ENCODE assay signal across 16 cellular contexts in genomic region chr15:30919877-30920550, GRCh38.
"Had no signal": no experiment of that assay in that cellular context is flagged by ENCODE, and none has a peak within 500 bp of the region (broad histone marks: within the 10 kb centered on the region; RNA-seq: fewer than 3 reads in every experiment).

No MANE protein-coding gene starts in this region.

- H3K9me3 ChIP-seq: testis had no signal

- H3K4me3 ChIP-seq: skin epidermis, testis had no signal

- H3K27ac ChIP-seq: epithelial cell of prostate, testis had no signal

- DNase-seq: activated CD4-positive, alpha-beta memory T cell treated with anti-CD3 and anti-CD28 coated beads, Interleukin-2, amount 10 ng/mL, durations not matched to agents 7 days and 5 days; activated CD4-positive, alpha-beta T cell treated with anti-CD3 and anti-CD28 coated beads for 4 hours; activated naive CD4-positive, alpha-beta T cell treated with anti-CD3 and anti-CD28 coated beads, Interleukin-2, amount 10 ng/mL, durations not matched to agents 7 days and 5 days; activated T-cell treated with anti-CD3 and anti-CD28 coated beads, Interleukin-2, amount 50 U/mL, for 24 hours; foreskin melanocyte; head of caudate nucleus; kidney glomerular epithelial cell; mesendoderm; stimulated activated CD4-positive, alpha-beta T cell treated with anti-CD3 and anti-CD28 coated beads, Interleukin-4, amount 100 ng/mL, for 4 hours; stimulated activated CD8-positive, alpha-beta memory T cell treated with anti-CD3 and anti-CD28 coated beads, Interleukin-4, amount 100 ng/mL, for 48 hours; stimulated activated naive CD8-positive, alpha-beta T cell treated with anti-CD3 and anti-CD28 coated beads, Interleukin-15, Interleukin-2, amounts not matched to agents 100 U/mL and 50 U/mL, for 24 hours; testis had no signal

- H3K4me1 ChIP-seq: testis had no signal

- ATAC-seq: natural killer cell treated with Interleukin-12 subunit alpha and Interleukin-12 subunit beta and Interleukin-15 and Interleukin-18, amount 100 ng/mL, for 72 hours; stimulated activated naive CD8-positive, alpha-beta T cell treated with anti-CD3 and anti-CD28 coated beads, Interleukin-15, Interleukin-2, amounts not matched to agents 100 U/mL and 50 U/mL, for 24 hours; WTC11 had no signal

- H3K27me3 ChIP-seq: testis had no signal
